ENCODE assay signal across 14 cellular contexts in the genomic region with DNA sequence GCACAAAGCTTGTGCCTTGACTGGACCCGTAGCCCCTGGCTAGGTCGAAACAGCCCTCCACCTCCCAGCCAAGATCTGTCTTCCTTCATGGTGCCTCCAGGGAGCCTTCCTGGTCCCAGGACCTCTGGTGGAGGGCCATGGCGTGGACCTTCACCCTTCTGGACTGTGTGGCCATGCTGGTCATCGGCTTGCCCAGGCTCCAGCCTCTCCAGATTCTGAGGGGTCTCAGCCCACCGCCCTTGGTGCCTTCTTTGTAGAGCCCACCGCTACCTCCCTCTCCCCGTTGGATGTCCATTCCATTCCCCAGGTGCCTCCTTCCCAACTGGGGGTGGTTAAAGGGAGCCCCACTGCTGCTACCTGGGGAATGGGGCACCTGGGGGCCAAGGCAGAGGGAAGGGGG. TPM values are rescaled to one million over a fixed set of nuclear protein-coding genes. Genes with fewer than 3 reads are reported as not detected.
A peak's percentile ranks its signal among the peaks of the same experiment; 100 is the strongest.
DNase-seq lines count a peak whose midpoint lies in the region; ATAC-seq, FAIRE-seq and TF ChIP-seq lines count a peak whose summit lies in the region.
"Had no signal": no experiment of that assay in that cellular context is flagged by ENCODE, and none has a peak within 500 bp of the region (broad histone marks: within the 10 kb centered on the region; RNA-seq: fewer than 3 reads in every experiment).

No MANE protein-coding gene starts in this region.

- intact Hi-C loops in CD4-positive, alpha-beta memory T cell (cut with micrococcal nuclease), result loop anchor here (1.0 to 2.0 kb wide), 4 partner anchors 45 to 407 kb away; a partner anchor contains a TSS
- intact Hi-C loops in right cardiac atrium (cut with DNase I), result loop anchor here (2.0 to 5.0 kb wide), 4 partner anchors 45 to 111 kb away; a partner anchor contains a TSS

- no peaks in the 10 kb centered on the region for H3K27me3 ChIP-seq in BLaER1
- no peaks in the 10 kb centered on the region for H3K27me3 ChIP-seq in CD4-positive, alpha-beta memory T cell (ENCODE audit: insufficient read depth, low read length)
- H3K27me3 ChIP-seq in astrocyte (ENCODE audit: insufficient read depth, low read length), result no peaks in the 10 kb centered on the region
- H3K27me3 ChIP-seq in right cardiac atrium (ENCODE audit: control insufficient read depth, insufficient read depth), result no peaks in the 10 kb centered on the region
- H3K27me3 ChIP-seq: Peyer's patch, right lobe of liver, transverse colon had no signal

- TF ChIP-seq CTCF in astrocyte (IDR thresholded peaks at IDR 0.05; ENCODE audit: insufficient read depth, low read depth, low read length) (no peak), GM10248 (IDR thresholded peaks at IDR 0.05; ENCODE audit: control extremely low read depth, extremely low read depth, low read depth, missing control alignments) (no peak)

- H3K4me2 ChIP-seq in BLaER1, result peak overlapping the region; percentile 91
- no peak overlapping the region for H3K4me2 ChIP-seq in astrocyte (ENCODE audit: low read length)

- peak overlapping the region in 6 of 7 donors; percentile 22 to 75 (median 69) for H3K27ac Mint-ChIP-seq in CD4-positive, alpha-beta memory T cell
- H3K27ac Mint-ChIP-seq in astrocyte (ENCODE audit: unreplicated experiment) (no peak overlapping the region), memory B cell (peak overlapping the region; percentile 31)
- no peak overlapping the region for H3K27ac Mint-ChIP-seq in activated naive CD8-positive, alpha-beta T cell treated with anti-CD3 and anti-CD28 coated beads for 36 hours
- H3K27ac Mint-ChIP-seq: activated naive CD8-positive, alpha-beta T cell treated with anti-CD3 and anti-CD28 coated beads, Interleukin-2, amount 10 ng/mL, durations not matched to agents 7 days and 5 days; stimulated activated memory B cell treated with anti-CD40 and anti-IgM and Interleukin-4, amounts not matched to agents 10 μg/mL and 1 μg/mL and 100 μg/mL, for 72 hours had no signal

- no peaks in the 10 kb centered on the region for H3K27me3 Mint-ChIP-seq in CD4-positive, alpha-beta memory T cell
- H3K27me3 Mint-ChIP-seq in astrocyte (ENCODE audit: low read depth, unreplicated experiment) (no peaks in the 10 kb centered on the region), memory B cell (no peaks in the 10 kb centered on the region)
- no peaks in the 10 kb centered on the region for H3K27me3 Mint-ChIP-seq in activated naive CD8-positive, alpha-beta T cell treated with anti-CD3 and anti-CD28 coated beads for 36 hours
- H3K27me3 Mint-ChIP-seq: activated naive CD8-positive, alpha-beta T cell treated with anti-CD3 and anti-CD28 coated beads, Interleukin-2, amount 10 ng/mL, durations not matched to agents 7 days and 5 days; stimulated activated memory B cell treated with anti-CD40 and anti-IgM and Interleukin-4, amounts not matched to agents 10 μg/mL and 1 μg/mL and 100 μg/mL, for 72 hours had no signal

- H3K9me3 ChIP-seq in BLaER1 (no peaks in the 10 kb centered on the region), astrocyte (ENCODE audit: insufficient read depth, low read depth, low read length) (no peaks in the 10 kb centered on the region), right cardiac atrium (ENCODE audit: control insufficient read depth, low read length) (no peaks in the 10 kb centered on the region)
- H3K9me3 ChIP-seq in CD4-positive, alpha-beta memory T cell (ENCODE audit: control insufficient read depth in 1 of 2, low read length in 2 of 2), result no peaks in the 10 kb centered on the region
- H3K9me3 ChIP-seq: lower lobe of right lung, Peyer's patch, right lobe of liver, transverse colon had no signal

- DNase-seq in CD4-positive, alpha-beta memory T cell, result peak in 1 of 5 donors; percentile 24
- DNase-seq in astrocyte (ENCODE audit: low read depth) (no peak), memory B cell (ENCODE audit: low spot score in 2 of 2) (no peak), NCI-H524 (lab: John Stamatoyannopoulos, UW) (no peak), GM10248 (ENCODE audit: extremely low spot score) (no peak), right cardiac atrium (no peak)
- no peak for DNase-seq in activated naive CD8-positive, alpha-beta T cell treated with anti-CD3 and anti-CD28 coated beads for 36 hours

- H3K4me3 Mint-ChIP-seq in CD4-positive, alpha-beta memory T cell, result no peak overlapping the region
- H3K4me3 Mint-ChIP-seq in astrocyte (ENCODE audit: unreplicated experiment) (peak overlapping the region; percentile 57), memory B cell (no peak overlapping the region)
- H3K4me3 Mint-ChIP-seq in activated naive CD8-positive, alpha-beta T cell treated with anti-CD3 and anti-CD28 coated beads for 36 hours, result no peak overlapping the region
- H3K4me3 Mint-ChIP-seq: activated naive CD8-positive, alpha-beta T cell treated with anti-CD3 and anti-CD28 coated beads, Interleukin-2, amount 10 ng/mL, durations not matched to agents 7 days and 5 days; stimulated activated memory B cell treated with anti-CD40 and anti-IgM and Interleukin-4, amounts not matched to agents 10 μg/mL and 1 μg/mL and 100 μg/mL, for 72 hours had no signal

- H3K4me1 Mint-ChIP-seq in CD4-positive, alpha-beta memory T cell, result peaks cover 3 to 15% (median 6%) of the 10 kb centered on the region in 4 donors
- no peaks in the 10 kb centered on the region for H3K4me1 Mint-ChIP-seq in astrocyte (ENCODE audit: low read depth, unreplicated experiment)
- peaks cover 19% of the 10 kb centered on the region for H3K4me1 Mint-ChIP-seq in memory B cell
- peaks cover 5% of the 10 kb centered on the region for H3K4me1 Mint-ChIP-seq in activated naive CD8-positive, alpha-beta T cell treated with anti-CD3 and anti-CD28 coated beads for 36 hours
- H3K4me1 Mint-ChIP-seq: activated naive CD8-positive, alpha-beta T cell treated with anti-CD3 and anti-CD28 coated beads, Interleukin-2, amount 10 ng/mL, durations not matched to agents 7 days and 5 days had no signal

- H3K4me3 ChIP-seq in BLaER1 (no peak overlapping the region), astrocyte (ENCODE audit: insufficient read depth, low read depth, low read length) (no peak overlapping the region), right cardiac atrium (ENCODE audit: low read length) (no peak overlapping the region)
- H3K4me3 ChIP-seq in CD4-positive, alpha-beta memory T cell (ENCODE audit: low read length in 2 of 2), result no peak overlapping the region
- H3K4me3 ChIP-seq: lower lobe of right lung, Peyer's patch, right lobe of liver, transverse colon had no signal

- no peak for FAIRE-seq in astrocyte (lab: Jason Lieb, UNC)

- no peak overlapping the region for H3K9ac ChIP-seq in BLaER1
- no peak overlapping the region for H3K9ac ChIP-seq in astrocyte (ENCODE audit: low read length)

- no peaks in the 10 kb centered on the region for H3K9me3 Mint-ChIP-seq in CD4-positive, alpha-beta memory T cell
- H3K9me3 Mint-ChIP-seq in astrocyte (ENCODE audit: unreplicated experiment), result no peaks in the 10 kb centered on the region
- no peaks in the 10 kb centered on the region for H3K9me3 Mint-ChIP-seq in memory B cell
- H3K9me3 Mint-ChIP-seq in activated naive CD8-positive, alpha-beta T cell treated with anti-CD3 and anti-CD28 coated beads for 36 hours, result no peaks in the 10 kb centered on the region
- H3K9me3 Mint-ChIP-seq: activated naive CD8-positive, alpha-beta T cell treated with anti-CD3 and anti-CD28 coated beads, Interleukin-2, amount 10 ng/mL, durations not matched to agents 7 days and 5 days; stimulated activated memory B cell treated with anti-CD40 and anti-IgM and Interleukin-4, amounts not matched to agents 10 μg/mL and 1 μg/mL and 100 μg/mL, for 72 hours had no signal

- H3K79me2 ChIP-seq in astrocyte (ENCODE audit: insufficient read depth, low read length), result peaks cover 4% of the 10 kb centered on the region

- H4K20me1 ChIP-seq in BLaER1, result peaks cover 78% of the 10 kb centered on the region
- peaks cover 55% of the 10 kb centered on the region for H4K20me1 ChIP-seq in astrocyte (ENCODE audit: insufficient read depth, low read length)

- H3K4me1 ChIP-seq in BLaER1, result peaks cover 68% of the 10 kb centered on the region
- H3K4me1 ChIP-seq in CD4-positive, alpha-beta memory T cell (ENCODE audit: insufficient read depth, low read length), result peaks cover 7% of the 10 kb centered on the region
- no peaks in the 10 kb centered on the region for H3K4me1 ChIP-seq in astrocyte (ENCODE audit: insufficient read depth, low read length)
- peaks cover 8% of the 10 kb centered on the region for H3K4me1 ChIP-seq in right cardiac atrium (ENCODE audit: control insufficient read depth, insufficient read depth, low read length)
- H3K4me1 ChIP-seq: right lobe of liver, transverse colon had no signal

- H3K36me3 ChIP-seq in BLaER1 (peaks cover 70% of the 10 kb centered on the region), astrocyte (ENCODE audit: insufficient read depth, low read length) (peaks cover 3% of the 10 kb centered on the region)
- H3K36me3 ChIP-seq in CD4-positive, alpha-beta memory T cell (ENCODE audit: insufficient read depth, low read length), result peaks cover 45% of the 10 kb centered on the region

- CTCF ChIA-PET in CD4-positive, alpha-beta memory T cell (lab: Charles Lee; ENCODE audit: partially characterized antibody), result interaction anchor here (1.0 to 8.8 kb wide), 13 partner anchors 9 to 407 kb away, joined by 3 to 61 read pairs (median 5); a partner anchor contains a TSS
- CTCF ChIA-PET in GM10248 (lab: Yijun Ruan, JAX), result interaction anchor here (1.1 to 6.7 kb wide), 17 partner anchors 8 to 407 kb away, joined by 3 to 54 read pairs (median 5); a partner anchor contains a TSS

- WGBS in right cardiac atrium, result 77% methylated on average over 7 of the region's 7 CpGs

- POLR2A ChIA-PET in CD4-positive, alpha-beta memory T cell (lab: Charles Lee; ENCODE audit: partially characterized antibody), result interaction anchor here (0.9 to 1.7 kb wide), 3 partner anchors 9 to 255 kb away, joined by 3 to 10 read pairs (median 5); a partner anchor contains a TSS
- POLR2A ChIA-PET in GM10248 (lab: Yijun Ruan, JAX), result interaction anchor here (1.0 kb wide), 1 partner anchor 35 kb away, joined by 6 read pairs; a partner anchor contains a TSS

- no peak for ATAC-seq in memory B cell (ENCODE audit: low read depth)
- ATAC-seq in right cardiac atrium, result no peak

- H3K36me3 Mint-ChIP-seq in CD4-positive, alpha-beta memory T cell, result peaks cover 0 to 36% of the 10 kb centered on the region in 2 donors
- H3K36me3 Mint-ChIP-seq in astrocyte (ENCODE audit: low read depth, unreplicated experiment), result peaks cover 17% of the 10 kb centered on the region
- peaks cover 3% of the 10 kb centered on the region for H3K36me3 Mint-ChIP-seq in memory B cell
- H3K36me3 Mint-ChIP-seq in activated naive CD8-positive, alpha-beta T cell treated with anti-CD3 and anti-CD28 coated beads for 36 hours, result peaks cover 7% of the 10 kb centered on the region

- peak overlapping the region; percentile 82 for H3K27ac ChIP-seq in BLaER1
- no peak overlapping the region for H3K27ac ChIP-seq in CD4-positive, alpha-beta memory T cell (ENCODE audit: low read depth, low read length)
- no peak overlapping the region for H3K27ac ChIP-seq in astrocyte (ENCODE audit: low read depth, low read length)
- no peak overlapping the region for H3K27ac ChIP-seq in right cardiac atrium (ENCODE audit: low read length)
- H3K27ac ChIP-seq: lower lobe of right lung, Peyer's patch, right lobe of liver, transverse colon had no signal

- no peak overlapping the region for H2AFZ ChIP-seq in astrocyte (ENCODE audit: low read depth, low read length)

RNA-seq across cellular contexts. Expression of a gene that starts 3.5 kb away (rescaled TPM):
- total RNA-seq in CD4-positive, alpha-beta memory T cell, result 1 to 10 TPM; 5.1 to 8.6 TPM
- polyA plus RNA-seq in CD4-positive, alpha-beta memory T cell, result 1 to 10 TPM in 1 of 2 donors, under 1 TPM in 1; 0.41 to 1.8 TPM
- total RNA-seq in astrocyte (1.1 and 1.2 TPM in 2 replicates), right cardiac atrium (under 1 TPM in 3 of 4 donors, not detected in 1; 0.37 to 0.94 (median 0.42) TPM)
- total RNA-seq in activated naive CD8-positive, alpha-beta T cell treated with anti-CD3 and anti-CD28 coated beads for 36 hours, result 1 to 10 TPM; 6.2 to 6.8 TPM
- 0.66 TPM for polyA plus RNA-seq in right cardiac atrium

RNA-seq across cellular contexts. Expression of a gene that starts 8.5 kb away (rescaled TPM):
- 100 to 1,000 TPM; 147 to 152 TPM for total RNA-seq in CD4-positive, alpha-beta memory T cell
- 100 to 1,000 TPM; 461 to 777 TPM for polyA plus RNA-seq in CD4-positive, alpha-beta memory T cell
- 35.8 and 38.8 TPM in 2 replicates for total RNA-seq in astrocyte
- total RNA-seq in activated naive CD8-positive, alpha-beta T cell treated with anti-CD3 and anti-CD28 coated beads for 36 hours, result 100 to 1,000 TPM; 220 to 235 TPM
- total RNA-seq in right cardiac atrium, result 10 to 100 TPM; 49.1 to 64.0 (median 58.5) TPM
- 92.8 TPM for polyA plus RNA-seq in right cardiac atrium

RNA-seq across cellular contexts. Expression of a gene that starts 15.8 kb away (rescaled TPM):
- total RNA-seq in CD4-positive, alpha-beta memory T cell, result 10 to 100 TPM; 18.2 to 20.3 TPM
- polyA plus RNA-seq in CD4-positive, alpha-beta memory T cell, result 1 to 10 TPM in 1 of 2 donors, not detected in 1; 1.9 TPM
- total RNA-seq in astrocyte, result 33.7 and 37.9 TPM in 2 replicates
- total RNA-seq in activated naive CD8-positive, alpha-beta T cell treated with anti-CD3 and anti-CD28 coated beads for 36 hours, result 10 to 100 TPM; 11.3 to 11.4 TPM
- 10 to 100 TPM; 15.0 to 27.0 (median 16.1) TPM for total RNA-seq in right cardiac atrium
- 17.4 TPM for polyA plus RNA-seq in right cardiac atrium

RNA-seq across cellular contexts. Expression of a gene that starts 35.1 kb away (rescaled TPM):
- total RNA-seq in CD4-positive, alpha-beta memory T cell, result 10 to 100 TPM; 22.3 to 25.1 TPM
- 10 to 100 TPM; 19.4 to 25.3 TPM for polyA plus RNA-seq in CD4-positive, alpha-beta memory T cell
- 27.3 and 29.7 TPM in 2 replicates for total RNA-seq in astrocyte
- total RNA-seq in activated naive CD8-positive, alpha-beta T cell treated with anti-CD3 and anti-CD28 coated beads for 36 hours, result 10 to 100 TPM in 1 of 2 experiments, 1 to 10 TPM in 1; 9.9 to 10.6 TPM
- 10 to 100 TPM; 23.8 to 31.1 (median 27.0) TPM for total RNA-seq in right cardiac atrium
- polyA plus RNA-seq in right cardiac atrium, result 26.8 TPM

RNA-seq across cellular contexts. Expression of a gene that starts 40.3 kb away (rescaled TPM):
- total RNA-seq in CD4-positive, alpha-beta memory T cell, result 10 to 100 TPM; 33.2 to 33.5 TPM
- 1 to 10 TPM; 4.0 to 5.1 TPM for polyA plus RNA-seq in CD4-positive, alpha-beta memory T cell
- total RNA-seq in astrocyte, result 114 and 118 TPM in 2 replicates
- total RNA-seq in activated naive CD8-positive, alpha-beta T cell treated with anti-CD3 and anti-CD28 coated beads for 36 hours, result 10 to 100 TPM; 27.4 to 29.5 TPM
- total RNA-seq in right cardiac atrium, result 100 to 1,000 TPM in 1 of 4 donors, 10 to 100 TPM in 3; 64.6 to 114 (median 66.8) TPM
- polyA plus RNA-seq in right cardiac atrium, result 49.3 TPM

Comparison
In these comparisons a context has a peak if more than half of its experiments do, and no peak if none do; other contexts are left out.
1. H3K27ac Mint-ChIP-seq: peak in CD4-positive, alpha-beta memory T cell (6 of 7) and memory B cell (single experiment); none in astrocyte (single experiment) and activated naive CD8-positive, alpha-beta T cell treated with anti-CD3 and anti-CD28 coated beads for 36 hours (single experiment).